In genomic region chr5:143051244-143052058, GRCh38 we compare ENCODE assay signal across 8 cellular contexts.
DNase-seq lines count a peak whose midpoint lies in the region; ATAC-seq and TF ChIP-seq lines count a peak whose summit lies in the region.

No MANE protein-coding gene starts in this region.

- TF ChIP-seq CTCF in vagina (IDR thresholded peaks at IDR 0.05), result no peak

- H3K4me3 ChIP-seq in vagina, result no peak overlapping the region

- intact Hi-C loops in vagina (cut with DNase I), result no loop called here

- peak overlapping the region; percentile 73 for H3K27ac ChIP-seq in vagina

- peak; percentile 34 for ATAC-seq in GM18511 (IDR thresholded peaks at IDR 0.05; ENCODE audit: unreplicated experiment)
- no peak for ATAC-seq in HG03520 (IDR thresholded peaks at IDR 0.05; ENCODE audit: unreplicated experiment)

- peak; percentile 40 to 48 for DNase-seq in NCI-H187 (lab: John Stamatoyannopoulos, UW)
- DNase-seq in amniotic epithelial cell (ENCODE audit: low read depth), result peak; percentile 90
- DNase-seq in kidney glomerular epithelial cell (lab: John Stamatoyannopoulos, UW), result peak; percentile 67
- no peak for DNase-seq in vagina (ENCODE audit: extremely low spot score in 2 of 2)
- DNase-seq in cerebellar nuclear complex (lab: John Stamatoyannopoulos, UW), result no peak
- DNase-seq in ureter (ENCODE audit: low spot score), result no peak

- no peaks in the 10 kb centered on the region for H3K36me3 ChIP-seq in vagina

- no peaks in the 10 kb centered on the region for H3K9me3 ChIP-seq in vagina

- H3K27me3 ChIP-seq in vagina, result no peaks in the 10 kb centered on the region

- H3K4me1 ChIP-seq in vagina, result peaks cover 21% of the 10 kb centered on the region

- TF ChIP-seq POLR2A in vagina (IDR thresholded peaks at IDR 0.05), result no peak

Comparison
In these comparisons a context has a peak if more than half of its experiments do, and no peak if none do; other contexts are left out.
1. DNase-seq: peak in NCI-H187 (2 of 2), amniotic epithelial cell (single experiment) and kidney glomerular epithelial cell (single experiment); none in vagina (0 of 2), cerebellar nuclear complex (0 of 2) and ureter (single experiment).